In genomic region chr11:117375960-117376359, GRCh38 we compare ENCODE assay signal across 13 cellular contexts.
"Had no signal": no experiment of that assay in that cellular context is flagged by ENCODE, and none has a peak within 500 bp of the region (broad histone marks: within the 10 kb centered on the region; RNA-seq: fewer than 3 reads in every experiment).

No MANE protein-coding gene starts in this region.

- H3K4me3 Mint-ChIP-seq: activated CD8-positive, alpha-beta T cell treated with anti-CD3 and anti-CD28 coated beads, Interleukin-2, amount 10 ng/mL, durations not matched to agents 7 days and 5 days; activated naive CD4-positive, alpha-beta T cell treated with anti-CD3 and anti-CD28 coated beads for 36 hours; activated T-helper 1 cell treated with anti-CD3 and anti-CD28 coated beads, Interleukin-12 subunit alpha, Interleukin-12 subunit beta, Interleukin-2, Interleukin-4 antibody, amounts not matched to agents 30 ng/mL and 10 ng/mL and 1 ng/mL, durations not matched to agents 14 hours and 24 hours and 36 hours; immature natural killer cell; naive B cell had no signal

- H3K27me3 Mint-ChIP-seq: naive B cell had no signal

- H3K27me3 ChIP-seq: dorsolateral prefrontal cortex, esophagus muscularis mucosa, neutrophil, right atrium auricular region had no signal

- H3K9me3 ChIP-seq: esophagus muscularis mucosa, neutrophil, right atrium auricular region had no signal

- H3K27ac ChIP-seq: esophagus muscularis mucosa, neutrophil, right atrium auricular region, skin epidermis had no signal

- DNase-seq: activated CD4-positive, alpha-beta T cell treated with anti-CD3 and anti-CD28 coated beads for 4 hours; activated CD8-positive, alpha-beta T cell treated with anti-CD3 and anti-CD28 coated beads, Interleukin-2, amount 10 ng/mL, durations not matched to agents 7 days and 5 days; activated naive CD4-positive, alpha-beta T cell treated with anti-CD3 and anti-CD28 coated beads for 36 hours; immature natural killer cell; naive B cell; stimulated activated CD4-positive, alpha-beta T cell treated with anti-CD3 and anti-CD28 coated beads, Interleukin-4, amount 100 ng/mL, for 4 hours had no signal

- H3K9me3 Mint-ChIP-seq: activated naive CD4-positive, alpha-beta T cell treated with anti-CD3 and anti-CD28 coated beads for 36 hours; activated T-helper 1 cell treated with anti-CD3 and anti-CD28 coated beads, Interleukin-12 subunit alpha, Interleukin-12 subunit beta, Interleukin-2, Interleukin-4 antibody, amounts not matched to agents 30 ng/mL and 10 ng/mL and 1 ng/mL, durations not matched to agents 14 hours and 24 hours and 36 hours; immature natural killer cell; naive B cell had no signal

- H3K4me1 Mint-ChIP-seq: immature natural killer cell had no signal

- H3K27ac Mint-ChIP-seq: activated CD8-positive, alpha-beta T cell treated with anti-CD3 and anti-CD28 coated beads, Interleukin-2, amount 10 ng/mL, durations not matched to agents 7 days and 5 days; activated naive CD4-positive, alpha-beta T cell treated with anti-CD3 and anti-CD28 coated beads for 36 hours; activated T-helper 1 cell treated with anti-CD3 and anti-CD28 coated beads, Interleukin-12 subunit alpha, Interleukin-12 subunit beta, Interleukin-2, Interleukin-4 antibody, amounts not matched to agents 30 ng/mL and 10 ng/mL and 1 ng/mL, durations not matched to agents 14 hours and 24 hours and 36 hours had no signal

- H3K4me3 ChIP-seq: dorsolateral prefrontal cortex, esophagus muscularis mucosa, lung, right atrium auricular region, skin epidermis had no signal
